In genomic region chr9:136511670-136512592, GRCh38 we compare ENCODE assay signal across 9 cellular contexts. TPM values are rescaled to one million over a fixed set of nuclear protein-coding genes. Genes with fewer than 3 reads are reported as not detected.
DNase-seq lines count a peak whose midpoint lies in the region; ATAC-seq, FAIRE-seq and TF ChIP-seq lines count a peak whose summit lies in the region.
"Had no signal": no experiment of that assay in that cellular context is flagged by ENCODE, and none has a peak within 500 bp of the region (broad histone marks: within the 10 kb centered on the region; RNA-seq: fewer than 3 reads in every experiment).

No MANE protein-coding gene starts in this region.

- TF ChIP-seq POLR2A in ovary (IDR thresholded peaks at IDR 0.05), result no peak

- no peaks in the 10 kb centered on the region for H3K27me3 Mint-ChIP-seq in T-helper 2 cell treated with Interferon-gamma antibody and Interleukin-4, amounts not matched to agents 5 μg/mL and 100 μg/mL, for 36 hours (ENCODE audit: low read depth)

- TF ChIP-seq EP300 in ovary (IDR thresholded peaks at IDR 0.05), result peak; percentile 53

- DNase-seq in coronary artery (ENCODE audit: low spot score) (no peak), right atrium auricular region (ENCODE audit: low spot score) (peak; percentile 90), ovary (peak in 4 of 5 donors; percentile 45 to 61 (median 59)), aorta (no peak), GM19239 (ENCODE audit: insufficient read length, low spot score) (no peak)
- no peak for DNase-seq in T-helper 2 cell treated with Interferon-gamma antibody and Interleukin-4, amounts not matched to agents 5 μg/mL and 100 μg/mL, for 36 hours (ENCODE audit: low spot score)

- peak; percentile 39 for ATAC-seq in aorta (ENCODE audit: low FRiP score)
- ATAC-seq in HG02678 (IDR thresholded peaks at IDR 0.05; ENCODE audit: unreplicated experiment), result no peak

- H3K27ac ChIP-seq in coronary artery, result peak overlapping the region; percentile 15 to 53
- peak overlapping the region; percentile 72 to 78 for H3K27ac ChIP-seq in right atrium auricular region
- H3K27ac ChIP-seq in ovary, result no peak overlapping the region
- no peak overlapping the region for H3K27ac ChIP-seq in aorta (ENCODE audit: low read depth in 1 of 2, low read length in 2 of 2)

- H3K36me3 ChIP-seq in right atrium auricular region, result peaks cover 69% of the 10 kb centered on the region
- no peaks in the 10 kb centered on the region for H3K36me3 ChIP-seq in ovary
- H3K36me3 ChIP-seq in aorta (ENCODE audit: control insufficient read depth in 1 of 2, insufficient read depth in 2 of 2, low read length in 1 of 2), result peaks cover 0 to 6% of the 10 kb centered on the region in 2 donors

- H3K4me3 ChIP-seq in coronary artery (no peak overlapping the region), right atrium auricular region (no peak overlapping the region), ovary (no peak overlapping the region), aorta (ENCODE audit: low read length in 2 of 2) (no peak overlapping the region)
- H3K4me3 ChIP-seq: mucosa of descending colon had no signal

- FAIRE-seq in GM19239 (lab: Jason Lieb, UNC), result no peak
- FAIRE-seq: GM12891 had no signal

- peaks cover 14% of the 10 kb centered on the region for H3K36me3 Mint-ChIP-seq in T-helper 2 cell treated with Interferon-gamma antibody and Interleukin-4, amounts not matched to agents 5 μg/mL and 100 μg/mL, for 36 hours (ENCODE audit: low read depth)

- H3K9me3 Mint-ChIP-seq in T-helper 2 cell treated with Interferon-gamma antibody and Interleukin-4, amounts not matched to agents 5 μg/mL and 100 μg/mL, for 36 hours, result no peaks in the 10 kb centered on the region

- no peak overlapping the region for H3K27ac Mint-ChIP-seq in T-helper 2 cell treated with Interferon-gamma antibody and Interleukin-4, amounts not matched to agents 5 μg/mL and 100 μg/mL, for 36 hours

- TF ChIP-seq CTCF in coronary artery (IDR thresholded peaks at IDR 0.05) (no peak), right atrium auricular region (IDR thresholded peaks at IDR 0.05) (no peak), ovary (IDR thresholded peaks at IDR 0.05) (no peak)

- intact Hi-C loops in ovary (cut with DNase I) (no loop called here), aorta (cut with DNase I) (no loop called here)

- no peaks in the 10 kb centered on the region for H3K27me3 ChIP-seq in right atrium auricular region
- H3K27me3 ChIP-seq in ovary, result no peaks in the 10 kb centered on the region
- no peaks in the 10 kb centered on the region for H3K27me3 ChIP-seq in aorta (ENCODE audit: control insufficient read depth in 1 of 2, insufficient read depth in 2 of 2, low read length in 1 of 2)

- H3K4me1 ChIP-seq in right atrium auricular region (peaks cover 0 to 27% of the 10 kb centered on the region in 2 donors), ovary (ENCODE audit: insufficient read depth) (no peaks in the 10 kb centered on the region), aorta (ENCODE audit: control insufficient read depth in 1 of 2, insufficient read depth in 2 of 2, low read length in 2 of 2) (no peaks in the 10 kb centered on the region)

- no peaks in the 10 kb centered on the region for H3K4me1 Mint-ChIP-seq in T-helper 2 cell treated with Interferon-gamma antibody and Interleukin-4, amounts not matched to agents 5 μg/mL and 100 μg/mL, for 36 hours (ENCODE audit: low read depth)

- no peak overlapping the region for H3K4me3 Mint-ChIP-seq in T-helper 2 cell treated with Interferon-gamma antibody and Interleukin-4, amounts not matched to agents 5 μg/mL and 100 μg/mL, for 36 hours

- H3K9me3 ChIP-seq in right atrium auricular region (no peaks in the 10 kb centered on the region), ovary (no peaks in the 10 kb centered on the region), aorta (ENCODE audit: control insufficient read depth, low read length) (no peaks in the 10 kb centered on the region)
- H3K9me3 ChIP-seq: mucosa of descending colon had no signal

- WGBS in ovary, 3 donors, result 71 to 83% (median 82%) methylated on average over 45 to 46 of the region's 46 CpGs
- WGBS in aorta, 2 donors, result 90 to 91% methylated on average over 46 of the region's 46 CpGs

RNA-seq across cellular contexts. Expression of gene SEC16A, which starts 29.1 kb away (rescaled TPM):
- total RNA-seq in right atrium auricular region (10 to 100 TPM; 32.6 to 41.6 TPM), ovary (10 to 100 TPM; 30.0 to 61.4 (median 50.2) TPM), aorta (10 to 100 TPM; 57.1 to 59.1 TPM)
- polyA plus RNA-seq in ovary (10 to 100 TPM; 27.6 to 37.2 TPM), aorta (10 to 100 TPM; 11.1 to 61.0 TPM)

RNA-seq across cellular contexts. Expression of gene NOTCH1, which starts 33.9 kb away (rescaled TPM):
- 10 to 100 TPM; 14.2 to 39.7 TPM for total RNA-seq in right atrium auricular region
- total RNA-seq in ovary, result 10 to 100 TPM in 6 of 7 donors, 1 to 10 TPM in 1; 7.3 to 30.9 (median 17.4) TPM
- 1 to 10 TPM; 2.5 to 7.8 TPM for polyA plus RNA-seq in ovary
- 10 to 100 TPM; 47.4 to 81.6 TPM for total RNA-seq in aorta
- polyA plus RNA-seq in aorta, result 1 to 10 TPM; 3.1 to 8.5 TPM

Comparison
In these comparisons a context has a peak if more than half of its experiments do, and no peak if none do; other contexts are left out.
1. DNase-seq: peak in right atrium auricular region (single experiment) and ovary (4 of 5); none in coronary artery (single experiment), aorta (0 of 2), T-helper 2 cell treated with Interferon-gamma antibody and Interleukin-4, amounts not matched to agents 5 μg/mL and 100 μg/mL, for 36 hours (single experiment) and GM19239 (single experiment).
2. H3K27ac ChIP-seq: peak in coronary artery (2 of 2) and right atrium auricular region (2 of 2); none in ovary (0 of 2) and aorta (0 of 2).